9 cellular contexts compared by ENCODE assay signal in genomic region chr17:29594441-29595090, GRCh38. TPM values are rescaled to one million over a fixed set of nuclear protein-coding genes. Genes with fewer than 3 reads are reported as not detected.
A peak's percentile ranks its signal among the peaks of the same experiment; 100 is the strongest.
DNase-seq lines count a peak whose midpoint lies in the region; ATAC-seq, FAIRE-seq and TF ChIP-seq lines count a peak whose summit lies in the region.
"Had no signal": no experiment of that assay in that cellular context is flagged by ENCODE, and none has a peak within 500 bp of the region (broad histone marks: within the 10 kb centered on the region; RNA-seq: fewer than 3 reads in every experiment).

No MANE protein-coding gene starts in this region.

- no peaks in the 10 kb centered on the region for H4K20me1 ChIP-seq in hepatocyte (ENCODE audit: insufficient read depth, poor library complexity, severe bottlenecking)

- TF ChIP-seq CTCF in activated B cell treated with CpG ODN at 0.5 μM for 24 hours (IDR thresholded peaks at IDR 0.05): no peak
- no peak for TF ChIP-seq CTCF in hepatocyte (IDR thresholded peaks at IDR 0.05; ENCODE audit: poor library complexity)

- H3K9me3 ChIP-seq in hepatocyte (ENCODE audit: low read depth): no peaks in the 10 kb centered on the region

- H2AFZ ChIP-seq in hepatocyte: no peak overlapping the region

- no peaks in the 10 kb centered on the region for H3K9me2 ChIP-seq in hepatocyte (replicated peaks; ENCODE audit: insufficient read depth)

- ATAC-seq in activated B cell treated with CpG ODN at 0.5 μM for 24 hours (ENCODE audit: low read depth) (no peak), HG03460 (IDR thresholded peaks at IDR 0.05; ENCODE audit: unreplicated experiment) (no peak)
- ATAC-seq in stimulated activated naive CD8-positive, alpha-beta T cell treated with anti-CD3 and anti-CD28 coated beads, Interleukin-15, amount 100 ng/mL, for 72 hours: no peak

- FAIRE-seq in GM12891 (lab: Jason Lieb, UNC): no peak

- peak overlapping the region; percentile 83 for H3K4me3 ChIP-seq in hepatocyte

- no peaks in the 10 kb centered on the region for H3K27me3 ChIP-seq in hepatocyte

- H3K9me3 Mint-ChIP-seq in activated B cell treated with CpG ODN at 0.5 μM for 24 hours: no peaks in the 10 kb centered on the region
- no peaks in the 10 kb centered on the region for H3K9me3 Mint-ChIP-seq in stimulated activated naive CD8-positive, alpha-beta T cell treated with anti-CD3 and anti-CD28 coated beads, Interleukin-15, amount 100 ng/mL, for 72 hours

- CTCF ChIA-PET in activated B cell treated with CpG ODN at 0.5 μM for 24 hours (lab: Charles Lee): interaction anchor here (0.6 to 4.3 kb wide), 4 partner anchors 16 to 225 kb away, joined by 3 to 70 read pairs (median 7); no protein-coding TSS in a partner anchor

- H3K4me1 Mint-ChIP-seq in activated B cell treated with CpG ODN at 0.5 μM for 24 hours: peaks cover 38% of the 10 kb centered on the region
- peaks cover 61% of the 10 kb centered on the region for H3K4me1 Mint-ChIP-seq in stimulated activated naive CD8-positive, alpha-beta T cell treated with anti-CD3 and anti-CD28 coated beads, Interleukin-15, amount 100 ng/mL, for 72 hours

- H3K36me3 Mint-ChIP-seq in activated B cell treated with CpG ODN at 0.5 μM for 24 hours (ENCODE audit: low read depth): peaks cover 3% of the 10 kb centered on the region

- POLR2A ChIA-PET in activated B cell treated with CpG ODN at 0.5 μM for 24 hours (lab: Charles Lee): interaction anchor here (0.7 to 1.1 kb wide), 4 partner anchors 14 to 27 kb away, joined by 3 to 5 read pairs (median 4); no protein-coding TSS in a partner anchor

- no peak overlapping the region for H3K27ac Mint-ChIP-seq in activated B cell treated with CpG ODN at 0.5 μM for 24 hours
- no peak overlapping the region for H3K27ac Mint-ChIP-seq in stimulated activated naive CD8-positive, alpha-beta T cell treated with anti-CD3 and anti-CD28 coated beads, Interleukin-15, amount 100 ng/mL, for 72 hours

- H3K36me3 ChIP-seq in hepatocyte (replicated peaks; ENCODE audit: insufficient read depth, low read depth): no peaks in the 10 kb centered on the region

- H3K4me3 Mint-ChIP-seq in activated B cell treated with CpG ODN at 0.5 μM for 24 hours: peak overlapping the region; percentile 73
- peak overlapping the region; percentile 82 to 88 for H3K4me3 Mint-ChIP-seq in stimulated activated naive CD8-positive, alpha-beta T cell treated with anti-CD3 and anti-CD28 coated beads, Interleukin-15, amount 100 ng/mL, for 72 hours

- H3K4me2 ChIP-seq in hepatocyte: peak overlapping the region; percentile 99

- DNase-seq in activated CD8-positive, alpha-beta memory T cell treated with anti-CD3 and anti-CD28 coated beads, Interleukin-2, amount 50 U/mL, for 4 hours: peak; percentile 14
- no peak for DNase-seq in activated CD8-positive, alpha-beta memory T cell treated with anti-CD3 and anti-CD28 coated beads for 24 hours
- DNase-seq in activated B cell treated with CpG ODN at 0.5 μM for 24 hours (no peak), hepatocyte (ENCODE audit: low spot score) (no peak), GM12891 (ENCODE audit: insufficient read length, low spot score) (no peak), NCI-H524 treated with DMSO at 0.1 percent for 48 hours (lab: John Stamatoyannopoulos, UW) (no peak)
- no peak for DNase-seq in stimulated activated naive CD8-positive, alpha-beta T cell treated with anti-CD3 and anti-CD28 coated beads, Interleukin-15, amount 100 ng/mL, for 72 hours
- DNase-seq: NCI-H2029 had no signal

- no peaks in the 10 kb centered on the region for H3K27me3 Mint-ChIP-seq in activated B cell treated with CpG ODN at 0.5 μM for 24 hours
- H3K27me3 Mint-ChIP-seq in stimulated activated naive CD8-positive, alpha-beta T cell treated with anti-CD3 and anti-CD28 coated beads, Interleukin-15, amount 100 ng/mL, for 72 hours: no peaks in the 10 kb centered on the region

- H3K79me2 ChIP-seq in hepatocyte: peaks cover 7% of the 10 kb centered on the region

- peaks cover 42% of the 10 kb centered on the region for H3K4me1 ChIP-seq in hepatocyte (ENCODE audit: insufficient read depth)

- intact Hi-C loops in activated B cell treated with CpG ODN at 0.5 μM for 24 hours (cut with micrococcal nuclease): loop anchor here (10.0 kb wide), 1 partner anchor 640 kb away; the partner anchor contains the start of gene PHF12

- TF ChIP-seq POLR2A in GM12891 (IDR thresholded peaks at IDR 0.05; ENCODE audit: low read depth, low read length): no peak

- H3K27ac ChIP-seq in hepatocyte: no peak overlapping the region

- 84% methylated on average over 12 of the region's 12 CpGs for WGBS in hepatocyte (ENCODE audit: low lambda C conversion rate, missing lambda C conversion rate)

TF ChIP-seq in GM12891, 5 proteins besides CTCF, POLR2A, EP300 and RAD21:
- TF ChIP-seq POLR2AphosphoS5 (IDR thresholded peaks at IDR 0.05; ENCODE audit: low read depth, low read length) (no peak), SPI1 (IDR thresholded peaks at IDR 0.05; ENCODE audit: low read depth, low read length) (no peak), POU2F2 (IDR thresholded peaks at IDR 0.05; ENCODE audit: low read depth, low read length) (no peak)

RNA-seq across cellular contexts. Expression of gene ANKRD13B, which starts 1.6 kb away (rescaled TPM):
- 3.5 and 5.2 TPM in 2 replicates for total RNA-seq in activated B cell treated with CpG ODN at 0.5 μM for 24 hours
- 3.5 and 5.1 TPM in 2 replicates for total RNA-seq in hepatocyte
- 7.2 and 11.6 TPM in 2 replicates for polyA plus RNA-seq in hepatocyte
- polyA plus RNA-seq in GM12891 (2012; ENCODE audit: low read depth, missing spikeins): 1.4 TPM

RNA-seq across cellular contexts. Expression of gene GIT1, which starts 5.1 kb away (rescaled TPM):
- 41.7 and 45.3 TPM in 2 replicates for total RNA-seq in activated B cell treated with CpG ODN at 0.5 μM for 24 hours
- total RNA-seq in hepatocyte: 18.6 and 20.0 TPM in 2 replicates
- 35.2 and 46.3 TPM in 2 replicates for polyA plus RNA-seq in hepatocyte
- polyA plus RNA-seq in GM12891 (2012; ENCODE audit: low read depth, missing spikeins): 13.2 TPM

RNA-seq across cellular contexts. Expression of gene TP53I13, which starts 26.1 kb away (rescaled TPM):
- total RNA-seq in activated B cell treated with CpG ODN at 0.5 μM for 24 hours (65.1 and 71.2 TPM in 2 replicates), hepatocyte (43.4 and 52.9 TPM in 2 replicates)
- 92.9 and 94.2 TPM in 2 replicates for polyA plus RNA-seq in hepatocyte
- 12.4 TPM for polyA plus RNA-seq in GM12891 (2012; ENCODE audit: low read depth, missing spikeins)

RNA-seq across cellular contexts. Expression of gene ABHD15, which starts 27.7 kb away (rescaled TPM):
- total RNA-seq in activated B cell treated with CpG ODN at 0.5 μM for 24 hours (11.0 and 11.2 TPM in 2 replicates), hepatocyte (16.8 and 19.2 TPM in 2 replicates)
- 11.0 and 11.8 TPM in 2 replicates for polyA plus RNA-seq in hepatocyte
- 1.9 TPM for polyA plus RNA-seq in GM12891 (2012; ENCODE audit: low read depth, missing spikeins)

RNA-seq across cellular contexts. Expression of gene CORO6, which starts 28.1 kb away (rescaled TPM):
- total RNA-seq in activated B cell treated with CpG ODN at 0.5 μM for 24 hours (4.1 and 5.1 TPM in 2 replicates), hepatocyte (0.83 and 1.5 TPM in 2 replicates)
- 1.9 and 3.4 TPM in 2 replicates for polyA plus RNA-seq in hepatocyte
- polyA plus RNA-seq in GM12891 (2012; ENCODE audit: low read depth, missing spikeins): 1.5 TPM
